28 cellular contexts compared by ENCODE assay signal in the genomic region with DNA sequence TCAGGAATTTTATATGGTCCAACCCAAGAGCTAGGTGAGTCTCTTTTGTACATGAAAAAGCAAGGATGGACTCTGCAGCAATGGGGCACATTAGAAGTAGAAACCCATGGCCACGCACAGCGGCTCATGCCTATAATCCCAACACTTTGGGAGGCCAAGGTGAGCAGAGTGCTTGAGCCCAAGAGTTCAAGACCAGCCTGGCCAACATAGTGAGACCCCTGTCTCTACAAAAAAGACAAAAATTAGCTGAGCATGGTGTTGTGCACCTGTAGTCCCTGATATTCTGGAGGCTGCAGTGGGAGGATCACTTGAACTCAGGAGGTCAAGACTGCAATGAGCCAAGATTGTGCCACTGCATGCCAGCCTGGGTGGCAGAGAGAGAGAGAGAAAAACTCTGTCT.
"Had no signal": no experiment of that assay in that cellular context is flagged by ENCODE, and none has a peak within 500 bp of the region (broad histone marks: within the 10 kb centered on the region; RNA-seq: fewer than 3 reads in every experiment).

No MANE protein-coding gene starts in this region.

- FAIRE-seq: small intestine had no signal

- H2AFZ ChIP-seq: neural progenitor cell, parathyroid adenoma had no signal

- H3K36me3 ChIP-seq: neural progenitor cell, ovary, right lobe of liver, sigmoid colon, stomach, thoracic aorta, thyroid gland, tibial nerve, upper lobe of left lung, uterus had no signal

- H3K27ac ChIP-seq: neural progenitor cell, ovary, parathyroid adenoma, psoas muscle, right lobe of liver, sigmoid colon, stomach, thoracic aorta, thyroid gland, tibial nerve, upper lobe of left lung, uterus had no signal

- H3K9me3 ChIP-seq: ovary, psoas muscle, right lobe of liver, sigmoid colon, stomach, thoracic aorta, thyroid gland, tibial nerve, upper lobe of left lung, uterus had no signal

- DNase-seq: natural killer cell; occipital lobe; ovary; posterior cingulate gyrus; psoas muscle; right cardiac atrium; right lobe of liver; sigmoid colon; small intestine; stimulated activated CD4-positive, alpha-beta T cell treated with anti-CD3 and anti-CD28 coated beads, Interleukin-15, amount 100 ng/mL, for 24 hours; stimulated activated CD4-positive, alpha-beta T cell treated with anti-CD3 and anti-CD28 coated beads, Interleukin-2, amount 100 ng/mL, for 24 hours; stimulated activated CD4-positive, alpha-beta T cell treated with anti-CD3 and anti-CD28 coated beads, Interleukin-2, amount 100 ng/mL, for 48 hours; stimulated activated CD4-positive, alpha-beta T cell treated with anti-CD3 and anti-CD28 coated beads, Interleukin-4, amount 100 ng/mL, for 24 hours; stimulated activated naive B cell treated with anti-CD40 and anti-IgM and Interleukin-4, amounts not matched to agents 10 μg/mL and 1 μg/mL and 100 μg/mL, for 72 hours; stimulated activated naive CD4-positive, alpha-beta T cell treated with Interleukin-2 at 50 U/mL for 16 hours; stomach; thyroid gland; trophoblast cell; upper lobe of left lung; uterus had no signal

- H3K4me3 ChIP-seq: neural progenitor cell, ovary, psoas muscle, right lobe of liver, sigmoid colon, stomach, thoracic aorta, thyroid gland, tibial nerve, upper lobe of left lung, uterus had no signal

- H3K79me2 ChIP-seq: parathyroid adenoma had no signal

- ATAC-seq: natural killer cell; psoas muscle; right cardiac atrium; right lobe of liver; stimulated activated effector memory CD8-positive, alpha-beta T cell treated with anti-CD3 and anti-CD28 coated beads, Interleukin-12 subunit alpha, Interleukin-12 subunit beta, amount 100 ng/mL, for 72 hours; stimulated activated naive B cell treated with anti-CD40 and anti-IgM and Interleukin-4, amounts not matched to agents 10 μg/mL and 1 μg/mL and 100 μg/mL, for 72 hours had no signal

- H3K4me3 Mint-ChIP-seq: natural killer cell; nephron; neural progenitor cell; stimulated activated effector memory CD8-positive, alpha-beta T cell treated with anti-CD3 and anti-CD28 coated beads, Interleukin-12 subunit alpha, Interleukin-12 subunit beta, amount 100 ng/mL, for 72 hours; stimulated activated naive B cell treated with anti-CD40 and anti-IgM and Interleukin-4, amounts not matched to agents 10 μg/mL and 1 μg/mL and 100 μg/mL, for 72 hours; stimulated activated naive CD8-positive, alpha-beta T cell treated with anti-CD3 and anti-CD28 coated beads, Interleukin-15, Interleukin-2, amounts not matched to agents 100 ng/mL and 50 ng/mL, for 24 hours had no signal

- H3K4me2 ChIP-seq: neural progenitor cell had no signal

- H3K27me3 ChIP-seq: neural progenitor cell, ovary, right lobe of liver, sigmoid colon, stomach, thyroid gland, tibial nerve, upper lobe of left lung, uterus had no signal

- H3K9me3 Mint-ChIP-seq: natural killer cell; stimulated activated effector memory CD8-positive, alpha-beta T cell treated with anti-CD3 and anti-CD28 coated beads, Interleukin-12 subunit alpha, Interleukin-12 subunit beta, amount 100 ng/mL, for 72 hours had no signal

- H3K36me3 Mint-ChIP-seq: natural killer cell; stimulated activated effector memory CD8-positive, alpha-beta T cell treated with anti-CD3 and anti-CD28 coated beads, Interleukin-12 subunit alpha, Interleukin-12 subunit beta, amount 100 ng/mL, for 72 hours had no signal

- H3K27ac Mint-ChIP-seq: natural killer cell; progenitor cell of endocrine pancreas; stimulated activated effector memory CD8-positive, alpha-beta T cell treated with anti-CD3 and anti-CD28 coated beads, Interleukin-12 subunit alpha, Interleukin-12 subunit beta, amount 100 ng/mL, for 72 hours; stimulated activated naive B cell treated with anti-CD40 and anti-IgM and Interleukin-4, amounts not matched to agents 10 μg/mL and 1 μg/mL and 100 μg/mL, for 72 hours; stimulated activated naive CD8-positive, alpha-beta T cell treated with anti-CD3 and anti-CD28 coated beads, Interleukin-15, Interleukin-2, amounts not matched to agents 100 ng/mL and 50 ng/mL, for 24 hours had no signal

- H3K4me1 ChIP-seq: parathyroid adenoma, psoas muscle, right lobe of liver, tibial nerve, uterus had no signal

- H3K9ac ChIP-seq: neural progenitor cell, parathyroid adenoma had no signal

- H3K4me1 Mint-ChIP-seq: natural killer cell; nephron; stimulated activated effector memory CD8-positive, alpha-beta T cell treated with anti-CD3 and anti-CD28 coated beads, Interleukin-12 subunit alpha, Interleukin-12 subunit beta, amount 100 ng/mL, for 72 hours; stimulated activated naive B cell treated with anti-CD40 and anti-IgM and Interleukin-4, amounts not matched to agents 10 μg/mL and 1 μg/mL and 100 μg/mL, for 72 hours had no signal

- H3K27me3 Mint-ChIP-seq: progenitor cell of endocrine pancreas; stimulated activated naive B cell treated with anti-CD40 and anti-IgM and Interleukin-4, amounts not matched to agents 10 μg/mL and 1 μg/mL and 100 μg/mL, for 72 hours; stimulated activated naive CD8-positive, alpha-beta T cell treated with anti-CD3 and anti-CD28 coated beads, Interleukin-15, Interleukin-2, amounts not matched to agents 100 ng/mL and 50 ng/mL, for 24 hours had no signal
